Comparison of ENCODE assay signal across 16 cellular contexts in genomic region chr15:32851619-32852416, GRCh38.
DNase-seq lines count a peak whose midpoint lies in the region; ATAC-seq, FAIRE-seq and TF ChIP-seq lines count a peak whose summit lies in the region.
"Had no signal": no experiment of that assay in that cellular context is flagged by ENCODE, and none has a peak within 500 bp of the region (broad histone marks: within the 10 kb centered on the region; RNA-seq: fewer than 3 reads in every experiment).

No MANE protein-coding gene starts in this region.

- CTCF ChIA-PET in endothelial cell of umbilical vein (lab: Charles Lee), result interaction anchor here (0.6 to 2.9 kb wide), 9 partner anchors 10 to 203 kb away, joined by 3 to 10 read pairs (median 5); no protein-coding TSS in a partner anchor

- no peaks in the 10 kb centered on the region for H3K9me3 ChIP-seq in endothelial cell of umbilical vein (replicated peaks; ENCODE audit: control insufficient read depth, insufficient read depth, low read length)
- H3K9me3 ChIP-seq: lower lobe of right lung, neutrophil, transverse colon had no signal

- dilution Hi-C loops in endothelial cell of umbilical vein (cut with MboI; ENCODE audit: extremely low pct_ligation_motif_present, low sequenced_read_pairs), result no loop called here

- TSS peak; percentile 96 for BruUV-seq in endothelial cell of umbilical vein (replicated peaks; lab: Mats Ljungman, UMichigan)

- H3K4me2 ChIP-seq in endothelial cell of umbilical vein (ENCODE audit: insufficient read depth, low read length), result peak overlapping the region; percentile 54
- H3K4me2 ChIP-seq: BLaER1 had no signal

- no peaks in the 10 kb centered on the region for H4K20me1 ChIP-seq in endothelial cell of umbilical vein (replicated peaks; ENCODE audit: control insufficient read depth, extremely low read depth, insufficient read depth, low read length)
- H4K20me1 ChIP-seq: BLaER1 had no signal

- no peak for TF ChIP-seq POLR2A in endothelial cell of umbilical vein (IDR thresholded peaks at IDR 0.05; ENCODE audit: low read depth, low read length)

- no peaks in the 10 kb centered on the region for H3K9me1 ChIP-seq in endothelial cell of umbilical vein (replicated peaks; ENCODE audit: control insufficient read depth, extremely low read depth, insufficient read depth, low read length)

- H3K27me3 ChIP-seq in endothelial cell of umbilical vein (ENCODE audit: control insufficient read depth in 2 of 2, insufficient read depth in 2 of 2, low read length in 2 of 2), result no peaks in the 10 kb centered on the region
- H3K27me3 ChIP-seq: BLaER1, neutrophil, transverse colon had no signal

- peak overlapping the region; percentile 35 for H2AFZ ChIP-seq in endothelial cell of umbilical vein (ENCODE audit: low read depth, low read length)

- peak overlapping the region; percentile 88 for H3K27ac ChIP-seq in endothelial cell of umbilical vein (ENCODE audit: insufficient read depth, low read depth, low read length)
- H3K27ac ChIP-seq: BLaER1, lower lobe of right lung, neutrophil, transverse colon had no signal

- in situ Hi-C loops in GM13976 (cut with MboI; ENCODE audit: low sequenced_read_pairs, unreplicated experiment), result no loop called here

- no peak overlapping the region for H3K4me3 ChIP-seq in endothelial cell of umbilical vein (replicated peaks in 1 of 3; ENCODE audit: insufficient read depth in 1 of 3, low read depth in 1 of 3, low read length in 3 of 3)
- H3K4me3 ChIP-seq: BLaER1, lower lobe of right lung, transverse colon had no signal

- H3K4me1 ChIP-seq in endothelial cell of umbilical vein (ENCODE audit: control insufficient read depth, extremely low read depth, insufficient read depth, low read length), result peaks cover 33% of the 10 kb centered on the region
- H3K4me1 ChIP-seq: BLaER1, lower lobe of right lung had no signal

- peak; percentile 55 for ATAC-seq in omental fat pad (ENCODE audit: low FRiP score)
- no peak for ATAC-seq in GM19351 (IDR thresholded peaks at IDR 0.05; ENCODE audit: unreplicated experiment)
- no peak for ATAC-seq in HG02678 (IDR thresholded peaks at IDR 0.05; ENCODE audit: unreplicated experiment)
- ATAC-seq: lower lobe of right lung, Panc1 had no signal

- POLR2A ChIA-PET in endothelial cell of umbilical vein (lab: Charles Lee), result no interaction called here

- no peaks in the 10 kb centered on the region for H3K79me2 ChIP-seq in endothelial cell of umbilical vein (ENCODE audit: control insufficient read depth, insufficient read depth, low read length)

- FAIRE-seq in RCC 7860 (lab: Jason Lieb, UNC) (no peak), endothelial cell of umbilical vein (lab: Jason Lieb, UNC) (peak; percentile 68)

- peak overlapping the region; percentile 49 for H3K9ac ChIP-seq in endothelial cell of umbilical vein (replicated peaks; ENCODE audit: extremely low read depth, insufficient read depth, low read length)
- H3K9ac ChIP-seq: BLaER1 had no signal

- intact Hi-C loops in endothelial cell of umbilical vein (cut with micrococcal nuclease), result loop anchor here (2.0 kb wide), 2 partner anchors 19 to 37 kb away; no protein-coding TSS in a partner anchor

- H3K36me3 ChIP-seq in endothelial cell of umbilical vein (ENCODE audit: control insufficient read depth in 2 of 2, extremely low read depth in 1 of 2, insufficient read depth in 2 of 2, low read length in 2 of 2), result no peaks in the 10 kb centered on the region
- H3K36me3 ChIP-seq: BLaER1, neutrophil, transverse colon had no signal

- no peak for TF ChIP-seq CTCF in AG09319 (IDR thresholded peaks at IDR 0.05; ENCODE audit: low read depth, low read length)
- TF ChIP-seq CTCF in endothelial cell of umbilical vein (IDR thresholded peaks at IDR 0.05; ENCODE audit: extremely low read depth in 1 of 2, insufficient read depth in 1 of 2, low read depth in 1 of 2, low read length in 2 of 2), result no peak
- no peak for TF ChIP-seq CTCF in omental fat pad (IDR thresholded peaks at IDR 0.05)
- TF ChIP-seq CTCF in GM13976 (IDR thresholded peaks at IDR 0.05; ENCODE audit: borderline replicate concordance, control extremely low read depth, extremely low read depth, insufficient read depth, missing control alignments), result no peak

- DNase-seq in AG09319 (ENCODE audit: extremely low read depth, low read depth), result peak; percentile 82
- DNase-seq in RCC 7860 (ENCODE audit: low spot score), result peak; percentile 51
- DNase-seq in endothelial cell of umbilical vein (ENCODE audit: low read depth, low spot score), result peak; percentile 85
- no peak for DNase-seq in omental fat pad (ENCODE audit: low spot score)
- no peak for DNase-seq in OCI-M2 (lab: John Stamatoyannopoulos, UW; ENCODE audit: unreplicated experiment)
- DNase-seq in GM13976 (ENCODE audit: low spot score), result no peak
- DNase-seq: activated CD4-positive, alpha-beta T cell treated with anti-CD3 and anti-CD28 coated beads, Interleukin-2, amount 10 ng/mL, durations not matched to agents 7 days and 5 days; lower lobe of right lung; NCI-H1105; NCI-H345; transverse colon had no signal

TF ChIP-seq in endothelial cell of umbilical vein, 7 proteins besides CTCF, POLR2A, EP300 and RAD21:
- peak; percentile 70 for TF ChIP-seq JUN (IDR thresholded peaks at IDR 0.05; ENCODE audit: borderline replicate concordance, insufficient read depth, insufficient read length, low read depth)
- TF ChIP-seq GATA2 (IDR thresholded peaks at IDR 0.05; ENCODE audit: insufficient read depth, insufficient read length, low read depth, low read length), result no peak
- TF ChIP-seq, protein P1, sequence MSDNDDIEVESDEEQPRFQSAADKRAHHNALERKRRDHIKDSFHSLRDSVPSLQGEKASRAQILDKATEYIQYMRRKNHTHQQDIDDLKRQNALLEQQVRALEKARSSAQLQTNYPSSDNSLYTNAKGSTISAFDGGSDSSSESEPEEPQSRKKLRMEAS (IDR thresholded peaks at IDR 0.05; ENCODE audit: insufficient read depth, insufficient read length), result peak; percentile 25
- peak; percentile 81 for TF ChIP-seq FOS (IDR thresholded peaks at IDR 0.05; ENCODE audit: borderline replicate concordance, insufficient read depth, low read length)

Comparison
In these comparisons a context has a peak if more than half of its experiments do, and no peak if none do; other contexts are left out.
1. DNase-seq: peak in AG09319 (single experiment), RCC 7860 (single experiment) and endothelial cell of umbilical vein (single experiment); none in omental fat pad (single experiment), OCI-M2 (single experiment) and GM13976 (single experiment).